ENCODE assay signal across 2 cellular contexts in the genomic region with DNA sequence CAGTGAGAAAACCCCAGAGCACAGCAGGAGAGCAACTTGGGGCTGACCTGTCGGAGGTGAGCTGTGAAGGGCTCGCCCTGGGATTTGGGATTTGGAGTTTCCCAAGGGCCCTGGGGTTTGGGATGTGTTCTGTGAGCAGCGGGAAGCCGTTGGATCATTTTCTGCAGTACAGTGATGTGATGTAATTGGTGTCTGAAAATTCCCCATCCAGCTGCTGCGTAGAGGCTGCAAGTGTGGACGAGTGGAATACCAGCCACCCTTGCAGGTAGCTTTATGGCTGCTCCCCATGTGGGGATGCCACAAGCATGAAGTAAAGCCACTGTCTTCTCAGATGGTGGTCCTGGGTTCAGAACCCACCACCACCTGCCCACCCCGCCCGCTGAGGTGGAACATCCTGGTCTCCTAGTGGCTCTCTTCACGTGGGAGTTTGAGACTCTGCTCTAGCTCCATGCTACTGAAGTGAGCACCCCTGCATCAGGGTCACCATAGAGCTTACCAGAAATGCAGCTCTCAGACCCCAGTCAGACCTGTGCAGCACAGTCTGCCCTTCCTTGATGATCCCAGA.
TF ChIP-seq lines count a peak whose summit lies in the region.

No MANE protein-coding gene starts in this region.

TF ChIP-seq in liver, 16 proteins besides CTCF, POLR2A, EP300 and RAD21 (continued from another document):
- TF ChIP-seq TAF1 (conservative IDR thresholded peaks at IDR 0.05) (no peak), FOXA2 (IDR thresholded peaks at IDR 0.05) (no peak), EGR1 (IDR thresholded peaks at IDR 0.05; ENCODE audit: low read depth in 2 of 2) (no peak), JUND (IDR thresholded peaks at IDR 0.05) (no peak)
- TF ChIP-seq, protein P1, sequence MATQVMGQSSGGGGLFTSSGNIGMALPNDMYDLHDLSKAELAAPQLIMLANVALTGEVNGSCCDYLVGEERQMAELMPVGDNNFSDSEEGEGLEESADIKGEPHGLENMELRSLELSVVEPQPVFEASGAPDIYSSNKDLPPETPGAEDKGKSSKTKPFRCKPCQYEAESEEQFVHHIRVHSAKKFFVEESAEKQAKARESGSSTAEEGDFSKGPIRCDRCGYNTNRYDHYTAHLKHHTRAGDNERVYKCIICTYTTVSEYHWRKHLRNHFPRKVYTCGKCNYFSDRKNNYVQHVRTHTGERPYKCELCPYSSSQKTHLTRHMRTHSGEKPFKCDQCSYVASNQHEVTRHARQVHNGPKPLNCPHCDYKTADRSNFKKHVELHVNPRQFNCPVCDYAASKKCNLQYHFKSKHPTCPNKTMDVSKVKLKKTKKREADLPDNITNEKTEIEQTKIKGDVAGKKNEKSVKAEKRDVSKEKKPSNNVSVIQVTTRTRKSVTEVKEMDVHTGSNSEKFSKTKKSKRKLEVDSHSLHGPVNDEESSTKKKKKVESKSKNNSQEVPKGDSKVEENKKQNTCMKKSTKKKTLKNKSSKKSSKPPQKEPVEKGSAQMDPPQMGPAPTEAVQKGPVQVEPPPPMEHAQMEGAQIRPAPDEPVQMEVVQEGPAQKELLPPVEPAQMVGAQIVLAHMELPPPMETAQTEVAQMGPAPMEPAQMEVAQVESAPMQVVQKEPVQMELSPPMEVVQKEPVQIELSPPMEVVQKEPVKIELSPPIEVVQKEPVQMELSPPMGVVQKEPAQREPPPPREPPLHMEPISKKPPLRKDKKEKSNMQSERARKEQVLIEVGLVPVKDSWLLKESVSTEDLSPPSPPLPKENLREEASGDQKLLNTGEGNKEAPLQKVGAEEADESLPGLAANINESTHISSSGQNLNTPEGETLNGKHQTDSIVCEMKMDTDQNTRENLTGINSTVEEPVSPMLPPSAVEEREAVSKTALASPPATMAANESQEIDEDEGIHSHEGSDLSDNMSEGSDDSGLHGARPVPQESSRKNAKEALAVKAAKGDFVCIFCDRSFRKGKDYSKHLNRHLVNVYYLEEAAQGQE (IDR thresholded peaks at IDR 0.05), result no peak
- TF ChIP-seq, protein P2, sequence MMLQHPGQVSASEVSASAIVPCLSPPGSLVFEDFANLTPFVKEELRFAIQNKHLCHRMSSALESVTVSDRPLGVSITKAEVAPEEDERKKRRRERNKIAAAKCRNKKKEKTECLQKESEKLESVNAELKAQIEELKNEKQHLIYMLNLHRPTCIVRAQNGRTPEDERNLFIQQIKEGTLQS (IDR thresholded peaks at IDR 0.05), result no peak

TF ChIP-seq in SK-N-SH, 30 proteins besides CTCF, POLR2A, EP300 and RAD21 (continued from another document):
- TF ChIP-seq, protein P1 (IDR thresholded peaks at IDR 0.05; ENCODE audit: low read depth, low read length), result no peak
- TF ChIP-seq SIN3A (IDR thresholded peaks at IDR 0.05; ENCODE audit: borderline replicate concordance, low read depth, low read length) (no peak), GABPA (IDR thresholded peaks at IDR 0.05; ENCODE audit: low read depth) (no peak), NRF1 (IDR thresholded peaks at IDR 0.05; ENCODE audit: low read depth, low read length) (no peak)
TF ChIP-seq in SK-N-SH: peak in this region for 0.
